In the genomic region with DNA sequence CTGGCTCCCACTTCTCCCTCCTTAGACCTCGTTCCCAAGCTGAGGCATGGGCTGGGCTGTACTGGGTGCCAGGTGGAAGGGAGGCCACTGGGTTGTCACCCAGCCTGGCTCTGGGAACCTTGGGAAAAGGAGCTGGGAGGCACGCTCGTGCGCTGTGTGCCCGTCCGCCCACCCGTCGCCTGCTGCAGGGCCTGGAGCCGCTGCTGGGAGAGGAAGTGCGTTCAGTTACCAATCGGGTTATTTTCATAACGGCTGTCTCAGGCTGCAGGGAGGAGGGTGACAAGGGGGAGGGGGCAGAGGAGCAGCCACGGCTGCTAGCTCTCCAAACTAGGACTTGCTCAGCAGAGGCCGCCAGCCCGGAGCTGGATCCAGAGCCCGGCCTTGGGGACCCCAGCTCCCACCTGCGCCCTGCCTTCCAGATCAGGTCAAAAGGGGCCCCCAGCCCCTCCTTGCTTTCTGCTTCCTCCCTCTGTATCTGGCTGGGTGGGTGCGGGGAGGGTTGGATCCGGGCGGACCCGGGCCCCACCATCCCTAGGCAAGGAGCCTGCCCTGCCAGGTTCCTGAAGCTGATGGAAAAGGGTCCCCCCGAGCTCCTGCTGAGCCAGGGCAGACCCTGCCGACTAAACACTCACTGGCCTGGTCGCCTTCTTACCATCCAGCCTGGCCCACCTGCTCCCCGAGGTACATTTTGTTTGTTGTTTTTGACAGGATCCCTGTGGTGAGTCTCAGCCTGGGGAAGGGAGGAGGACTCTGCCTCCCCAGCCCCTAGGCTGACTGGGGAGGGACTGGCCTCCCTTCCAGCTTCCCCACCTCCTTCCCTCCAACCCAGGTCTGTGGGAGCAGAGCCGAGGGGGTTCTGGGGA, we compare ENCODE assay signal across 8 cellular contexts. TPM values are rescaled to one million over a fixed set of nuclear protein-coding genes. Genes with fewer than 3 reads are reported as not detected.
DNase-seq lines count a peak whose midpoint lies in the region; ATAC-seq, FAIRE-seq and TF ChIP-seq lines count a peak whose summit lies in the region.

No MANE protein-coding gene starts in this region.

- TF ChIP-seq RAD21 in SK-N-SH (IDR thresholded peaks at IDR 0.05; ENCODE audit: low read length), result no peak

- H3K9ac ChIP-seq in SK-N-SH, result peak overlapping the region; percentile 43; the same call in 1 of the 2 replicates

- H3K9me3 ChIP-seq in SK-N-SH, result no peaks in the 10 kb centered on the region

- no peaks in the 10 kb centered on the region for H3K9me2 ChIP-seq in SK-N-SH

- H4K20me1 ChIP-seq in SK-N-SH (ENCODE audit: insufficient read depth), result no peaks in the 10 kb centered on the region

- H3K4me2 ChIP-seq in SK-N-SH, result peak overlapping the region; percentile 74; the same call in 1 of the 2 replicates

- CTCF ChIA-PET in SK-N-SH (lab: Yijun Ruan, JAX), result interaction anchor here (1.2 to 18.0 kb wide), 8 partner anchors 8 to 167 kb away, joined by 3 to 423 read pairs (median 4); partner anchors contain the start of gene DGKZ

- H3K4me1 ChIP-seq in SK-N-SH (ENCODE audit: control insufficient read depth in 1 of 2, insufficient read depth in 2 of 2, low read depth in 1 of 2, low read length in 1 of 2), result peaks cover 28 to 43% of the 10 kb centered on the region in 2 experiments; a peak in 3 of 4 replicates

- no peaks in the 10 kb centered on the region for H3K27me3 ChIP-seq in SK-N-SH (ENCODE audit: insufficient read depth)

- ATAC-seq in HG03432 (IDR thresholded peaks at IDR 0.05; ENCODE audit: unreplicated experiment), result peak; percentile 92

- POLR2A ChIA-PET in SK-N-SH (lab: Yijun Ruan, JAX), result interaction anchor here (1.1 to 1.3 kb wide), 2 partner anchors 9 to 22 kb away, joined by 3 to 6 read pairs; no protein-coding TSS in a partner anchor

- no peaks in the 10 kb centered on the region for H3K36me3 ChIP-seq in SK-N-SH (replicated peaks in 1 of 2; ENCODE audit: control insufficient read depth in 1 of 2, insufficient read depth in 2 of 2, low read length in 1 of 2)

- peak; percentile 82 for DNase-seq in AG08396 (ENCODE audit: low spot score)
- peak; percentile 98 for DNase-seq in GM19239 (ENCODE audit: insufficient read length, low spot score)
- peak; percentile 88 for DNase-seq in SK-N-SH
- peak; percentile 54 for DNase-seq in islet precursor cell
- DNase-seq in stimulated activated CD4-positive, alpha-beta T cell treated with anti-CD3 and anti-CD28 coated beads, Interleukin-2, amount 100 ng/mL, for 4 hours (ENCODE audit: low read depth), result peak; percentile 45
- no peak for DNase-seq in NCI-H1105 (lab: John Stamatoyannopoulos, UW)

- 0 out of 2 replicates have a peak overlapping the region, but pooled peaks have one; percentile 47 for H2AFZ ChIP-seq in SK-N-SH (ENCODE audit: low read depth)

- no peaks in the 10 kb centered on the region for H3F3A ChIP-seq in SK-N-SH (replicated peaks; ENCODE audit: insufficient read depth)

- no peak overlapping the region for H3K4me3 ChIP-seq in SK-N-SH (ENCODE audit: low read depth in 2 of 2, low read length in 1 of 2)

- 0 out of 4 replicates have a peak, but pooled peaks of 1 of the 2 experiments have one; percentile 25 for TF ChIP-seq EP300 in SK-N-SH (IDR thresholded peaks at IDR 0.05; ENCODE audit: borderline replicate concordance in 1 of 2, low read depth in 1 of 2, low read length in 1 of 2)

- no peak for TF ChIP-seq CTCF in SK-N-SH (IDR thresholded peaks at IDR 0.05)

- FAIRE-seq in GM19239 (lab: Jason Lieb, UNC), result peak; percentile 97

- WGBS in SK-N-SH (ENCODE audit: low lambda C conversion rate), result 43% methylated on average over 10 of the region's 26 CpGs

- H3K79me2 ChIP-seq in SK-N-SH (ENCODE audit: insufficient read depth), result peaks cover 55% of the 10 kb centered on the region

- H3K27ac ChIP-seq in SK-N-SH (ENCODE audit: low read depth in 2 of 2, low read length in 1 of 2) (peak overlapping the region; percentile 86 to 91), angular gyrus (ENCODE audit: low read depth, low read length) (peak overlapping the region; percentile 98)

TF ChIP-seq in SK-N-SH, 30 proteins besides CTCF, POLR2A, EP300 and RAD21:
- TF ChIP-seq SMC3 (IDR thresholded peaks at IDR 0.05; ENCODE audit: low read depth, low read length) (no peak), MEF2A (IDR thresholded peaks at IDR 0.05; ENCODE audit: borderline replicate concordance, low read depth) (no peak), TAF1 (IDR thresholded peaks at IDR 0.05; ENCODE audit: borderline replicate concordance, low read depth, low read length) (no peak), FOXJ3 (CRISPR knock-in tag; IDR thresholded peaks at IDR 0.05) (peak; percentile 18; the same call in 1 of the 2 replicates), SIN3A (IDR thresholded peaks at IDR 0.05; ENCODE audit: borderline replicate concordance, low read depth, low read length) (no peak), EZH2phosphoT487 (IDR thresholded peaks at IDR 0.05; ENCODE audit: borderline replicate concordance, low read depth) (no peak), MXI1 (IDR thresholded peaks at IDR 0.05; ENCODE audit: low read depth, low read length) (peak; percentile 71; the same call in 1 of the 2 replicates), USF2 (IDR thresholded peaks at IDR 0.05; ENCODE audit: borderline replicate concordance, low read depth, low read length) (no peak), TCF12 (IDR thresholded peaks at IDR 0.05) (no peak), NFIC (IDR thresholded peaks at IDR 0.05; ENCODE audit: borderline replicate concordance) (no peak), RFX5 (IDR thresholded peaks at IDR 0.05; ENCODE audit: low read length) (no peak), TEAD4 (IDR thresholded peaks at IDR 0.05; ENCODE audit: borderline replicate concordance, insufficient read depth) (no peak), FOXM1 (IDR thresholded peaks at IDR 0.05; ENCODE audit: low read depth) (no peak), CHD2 (IDR thresholded peaks at IDR 0.05; ENCODE audit: low read length, partially characterized antibody) (peak; percentile 23)

RNA-seq across cellular contexts. Expression of gene DGKZ, which starts 14.3 kb away (rescaled TPM):
- 23.9 and 33.2 TPM in 2 replicates for polyA plus RNA-seq in SK-N-SH (2012; rRNA removed)
- polyA plus RNA-seq in SK-N-SH (2012; cell fraction: cytosol; rRNA removed), result 9.1 and 17.5 TPM in 2 replicates
- polyA plus RNA-seq in SK-N-SH (2012; cell fraction: nucleus; rRNA removed), result 80.1 and 95.5 TPM in 2 replicates

RNA-seq across cellular contexts. Expression of gene MDK, which starts 20.0 kb away (rescaled TPM):
- polyA plus RNA-seq in SK-N-SH (2012; rRNA removed), result 1,545 and 2,395 TPM in 2 replicates
- 1,392 and 2,174 TPM in 2 replicates for polyA plus RNA-seq in SK-N-SH (2012; cell fraction: cytosol; rRNA removed)
- 538 and 1,110 TPM in 2 replicates for polyA plus RNA-seq in SK-N-SH (2012; cell fraction: nucleus; rRNA removed)

RNA-seq across cellular contexts. Expression of gene CHRM4, which starts 30.1 kb away (rescaled TPM):
- polyA plus RNA-seq in SK-N-SH (2012; rRNA removed), result 0.13 and 0.26 TPM in 2 replicates
- 0.08 and 0.18 TPM in 2 replicates for polyA plus RNA-seq in SK-N-SH (2012; cell fraction: cytosol; rRNA removed)
- polyA plus RNA-seq in SK-N-SH (2012; cell fraction: nucleus; rRNA removed), result 0.36 and 0.39 TPM in 2 replicates
